Comparison of ENCODE assay signal across 8 cellular contexts in the genomic region with DNA sequence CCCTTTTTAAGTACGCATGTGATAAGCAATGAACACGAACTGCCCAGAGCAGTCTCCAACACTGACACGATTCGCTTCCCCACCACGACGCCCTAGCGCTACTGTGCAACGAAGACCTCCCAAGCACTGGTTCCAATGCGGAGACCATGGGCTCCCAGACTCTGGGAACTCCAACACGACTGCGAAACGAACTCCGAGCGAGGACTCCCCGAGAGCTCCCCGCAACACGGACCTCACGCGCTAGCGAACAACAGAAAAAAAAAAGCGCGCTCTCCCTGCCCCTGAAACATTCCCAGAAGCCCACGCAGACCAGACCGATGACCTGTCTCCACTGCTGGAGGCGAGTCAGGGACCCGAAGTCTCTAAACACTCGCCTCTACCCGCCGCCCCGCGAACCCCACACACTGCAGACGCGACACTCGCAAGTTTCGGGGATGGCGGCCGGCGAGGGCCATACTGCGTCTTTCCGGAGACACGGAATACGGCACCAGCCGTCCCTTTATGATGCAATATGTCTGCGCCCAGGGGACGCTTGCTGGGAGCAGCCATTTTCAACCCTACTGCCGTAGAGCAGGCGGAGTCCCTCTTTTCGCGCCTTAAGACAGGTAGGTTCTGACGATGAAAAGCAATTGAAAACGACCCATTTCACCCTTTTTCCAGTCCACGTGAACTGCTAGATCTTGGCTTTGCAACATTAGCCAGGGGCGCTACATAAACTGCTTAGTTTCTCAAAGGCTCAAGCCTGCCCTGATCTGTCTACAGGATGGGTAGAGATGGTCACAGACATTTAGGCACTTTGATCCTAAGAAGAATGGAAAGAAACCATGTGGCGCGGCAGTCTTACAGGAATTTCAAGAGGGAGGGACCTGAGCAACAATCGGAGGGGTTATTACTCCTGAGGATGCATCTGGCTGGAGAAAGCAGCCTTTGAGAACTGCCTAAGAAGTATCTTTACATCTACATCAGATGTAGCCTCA. TPM values are rescaled to one million over a fixed set of nuclear protein-coding genes. Genes with fewer than 3 reads are reported as not detected.
DNase-seq lines count a peak whose midpoint lies in the region; ATAC-seq, FAIRE-seq and TF ChIP-seq lines count a peak whose summit lies in the region.

A gene (minus strand): TSS at position 430 of the 977 bp plus-strand sequence. CDS start 7,569 bp downstream, outside the sequence.

- H3K27me3 Mint-ChIP-seq in central memory CD8-positive, alpha-beta T cell: no peaks in the 10 kb centered on the region

- no peaks in the 10 kb centered on the region for H3K4me1 Mint-ChIP-seq in central memory CD8-positive, alpha-beta T cell

- H3K36me3 ChIP-seq in gastrocnemius medialis: peaks cover 23 to 51% of the 10 kb centered on the region in 2 donors

- peaks cover 12 to 47% (median 24%) of the 10 kb centered on the region in 3 donors for H3K9me3 ChIP-seq in gastrocnemius medialis

- H3K4me3 ChIP-seq in HFF-Myc (replicated peaks; ENCODE audit: low read depth, low read length) (peak within 1 kb of the TSS; percentile 52), gastrocnemius medialis (peak within 1 kb of the TSS; percentile 59 to 95 (median 84))

- peaks cover 4 to 9% of the 10 kb centered on the region in 2 donors for H3K4me1 ChIP-seq in gastrocnemius medialis

- FAIRE-seq in GM12891 (lab: Jason Lieb, UNC): no peak

- TF ChIP-seq POLR2A in gastrocnemius medialis (IDR thresholded peaks at IDR 0.05): no peak
- TF ChIP-seq POLR2A in GM12891 (IDR thresholded peaks at IDR 0.05; ENCODE audit: low read depth, low read length): no peak

- peaks cover 23% of the 10 kb centered on the region for H3K36me3 Mint-ChIP-seq in central memory CD8-positive, alpha-beta T cell (ENCODE audit: insufficient read depth)

- DNase-seq in HFF-Myc (ENCODE audit: extremely low read depth, low read depth) (peak; percentile 56), iPS-NIHi11 (ENCODE audit: low spot score) (peak; percentile 91), gastrocnemius medialis (peak; percentile 81 to 86), GM12891 (ENCODE audit: insufficient read length, low spot score) (no peak), ACHN (no peak)
- DNase-seq in central memory CD8-positive, alpha-beta T cell (ENCODE audit: low spot score in 2 of 2): peak in 1 of 2 donors; percentile 27

- peak within 1 kb of the TSS; percentile 74 for H3K4me3 Mint-ChIP-seq in central memory CD8-positive, alpha-beta T cell

- H3K27ac ChIP-seq in gastrocnemius medialis: peak within 1 kb of the TSS; percentile 70 to 87 (median 82)

- ATAC-seq in activated CD4-positive, CD25-positive, alpha-beta regulatory T cell treated with anti-CD3 and anti-CD28 coated beads, Interleukin-2, amount 50 U/mL, for 24 hours: peak; percentile 53 to 88
- peak; percentile 40 for ATAC-seq in central memory CD8-positive, alpha-beta T cell (replicated peaks; ENCODE audit: extremely low read depth, poor library complexity, severe bottlenecking)
- ATAC-seq in gastrocnemius medialis (peak; percentile 98), HG02884 (IDR thresholded peaks at IDR 0.05; ENCODE audit: unreplicated experiment) (no peak)

- intact Hi-C loops in gastrocnemius medialis (cut with DNase I; ENCODE audit: low total_unique reads): loop anchor here (1.0 kb wide), 3 partner anchors 16 to 98 kb away; a partner anchor contains a TSS

- TF ChIP-seq CTCF in HFF-Myc (IDR thresholded peaks at IDR 0.05; ENCODE audit: low read depth, low read length, missing control alignments) (no peak), gastrocnemius medialis (IDR thresholded peaks at IDR 0.05 in 4 of 5, conservative IDR thresholded peaks at IDR 0.05 in 1 of 5) (peak in 1 of 5 experiments; percentile 20)

- H3K27me3 ChIP-seq in gastrocnemius medialis: no peaks in the 10 kb centered on the region

- in situ Hi-C loops in gastrocnemius medialis (cut with MboI; ENCODE audit: low sequenced_read_pairs in 4 of 4): no loop called here
- in situ Hi-C loops in ACHN (cut with HindIII; ENCODE audit: low pct_ligation_motif_present, low pct_unique_long_range_greater_than_20kb, low sequenced_read_pairs): no loop called here

- peak within 1 kb of the TSS; percentile 87 for H3K27ac Mint-ChIP-seq in central memory CD8-positive, alpha-beta T cell (ENCODE audit: low read depth)

- peaks cover 22% of the 10 kb centered on the region for H3K9me3 Mint-ChIP-seq in central memory CD8-positive, alpha-beta T cell

TF ChIP-seq in GM12891, 5 proteins besides CTCF, POLR2A, EP300 and RAD21:
- TF ChIP-seq PAX5 (IDR thresholded peaks at IDR 0.05; ENCODE audit: insufficient read depth, low read length, severe bottlenecking): no peak
- TF ChIP-seq TAF1 (IDR thresholded peaks at IDR 0.05; ENCODE audit: low read depth, low read length): no peak

RNA-seq across cellular contexts. Expression of the gene that starts here (rescaled TPM):
- 1 to 10 TPM; 2.0 to 8.4 (median 4.5) TPM for total RNA-seq in gastrocnemius medialis
- polyA plus RNA-seq in GM12891 (2012; ENCODE audit: low read depth, missing spikeins): 2.0 TPM

Comparison
In these comparisons a context has a peak if more than half of its experiments do, and no peak if none do; other contexts are left out.
1. DNase-seq: peak in HFF-Myc (single experiment), iPS-NIHi11 (single experiment) and gastrocnemius medialis (2 of 2); none in GM12891 (single experiment) and ACHN (single experiment).